15 cellular contexts compared by ENCODE assay signal in genomic region chr11:36238881-36239280, GRCh38. TPM values are rescaled to one million over a fixed set of nuclear protein-coding genes. Genes with fewer than 3 reads are reported as not detected.
DNase-seq lines count a peak whose midpoint lies in the region; ATAC-seq, FAIRE-seq and TF ChIP-seq lines count a peak whose summit lies in the region.
"Had no signal": no experiment of that assay in that cellular context is flagged by ENCODE, and none has a peak within 500 bp of the region (broad histone marks: within the 10 kb centered on the region; RNA-seq: fewer than 3 reads in every experiment).

No MANE protein-coding gene starts in this region.

- ATAC-seq in A549 (no peak), GM18498 (IDR thresholded peaks at IDR 0.05; ENCODE audit: unreplicated experiment) (no peak)
- ATAC-seq: GM12878, GM23338 had no signal

- TF ChIP-seq CTCF in A549 (IDR thresholded peaks at IDR 0.05) = no peak
- no peak for TF ChIP-seq CTCF in dorsolateral prefrontal cortex (IDR thresholded peaks at IDR 0.05 in 54 of 56, conservative IDR thresholded peaks at IDR 0.05 in 2 of 56; ENCODE audit: low read depth in 1 of 56, partially characterized antibody in 56 of 56)

- intact Hi-C loops in dorsolateral prefrontal cortex (cut with DNase I) = no loop called here

- FAIRE-seq in A549 (lab: Jason Lieb, UNC) = no peak
- FAIRE-seq: GM12878 had no signal

- no peaks in the 10 kb centered on the region for H3K4me1 ChIP-seq in A549

- H3K4me3 ChIP-seq in A549 = no peak overlapping the region
- no peak overlapping the region for H3K4me3 ChIP-seq in dorsolateral prefrontal cortex
- H3K4me3 ChIP-seq: GM12878, GM23338 had no signal

- CTCF ChIA-PET in A549 (lab: Yijun Ruan, JAX) = interaction anchor here (1.7 kb wide), 1 partner anchor 27 kb away, joined by 4 read pairs; no protein-coding TSS in a partner anchor

- H3K4me2 ChIP-seq in A549 = no peak overlapping the region
- H3K4me2 ChIP-seq: GM23338 had no signal

- POLR2A ChIA-PET in A549 (lab: Yijun Ruan, JAX) = no interaction called here

- no peaks in the 10 kb centered on the region for H3K27me3 ChIP-seq in dorsolateral prefrontal cortex
- H3K27me3 ChIP-seq in layer of hippocampus (ENCODE audit: control insufficient read depth, insufficient read depth, low read length) = no peaks in the 10 kb centered on the region

- no peak overlapping the region for H3K27ac ChIP-seq in A549
- H3K27ac ChIP-seq in dorsolateral prefrontal cortex = peak overlapping the region in 32 of 59 donors; percentile 2 to 84 (median 62)
- peak overlapping the region; percentile 24 for H3K27ac ChIP-seq in layer of hippocampus (ENCODE audit: low read depth, low read length)
- H3K27ac ChIP-seq: HL-60 had no signal

- TF ChIP-seq EP300 in A549 (IDR thresholded peaks at IDR 0.05) = no peak

- TF ChIP-seq RAD21 in A549 (conservative IDR thresholded peaks at IDR 0.05 in 1 of 2, IDR thresholded peaks at IDR 0.05 in 1 of 2) = no peak

- no peak for DNase-seq in A549 (ENCODE audit: low read depth in 1 of 2, low spot score in 1 of 2)
- DNase-seq in NCI-H446 treated with DMSO at 0.1 percent for 48 hours (lab: John Stamatoyannopoulos, UW) = peak; percentile 24
- no peak for DNase-seq in dorsolateral prefrontal cortex
- DNase-seq in GF-D8 (lab: John Stamatoyannopoulos, UW) = no peak
- no peak for DNase-seq in NCI-H774 (lab: John Stamatoyannopoulos, UW)
- DNase-seq: Calu3; CD4-positive, alpha-beta T cell; DMS 273 treated with DMSO at 0.1 percent for 48 hours; H7; IMR-90 had no signal

- 86% methylated on average over 1 of the region's 1 CpG for WGBS in A549 (ENCODE audit: missing lambda C conversion rate)

- no peak for TF ChIP-seq POLR2A in A549 (IDR thresholded peaks at IDR 0.05; ENCODE audit: low read length)

- no peaks in the 10 kb centered on the region for H3K9me3 ChIP-seq in A549

TF ChIP-seq in A549, 52 proteins besides CTCF, POLR2A, EP300 and RAD21:
- TF ChIP-seq MAFK (IDR thresholded peaks at IDR 0.05; ENCODE audit: partially characterized antibody) (peak; percentile 1), NPAS2 (CRISPR knock-in tag; IDR thresholded peaks at IDR 0.05; ENCODE audit: borderline replicate concordance) (no peak)

RNA-seq across cellular contexts. Expression of gene COMMD9, which starts 50.3 kb away (rescaled TPM):
- polyA plus RNA-seq in A549 (2011; rRNA removed) (37.3 and 44.3 TPM in 2 replicates), A549 (2017; fragmentation: RNase III; extraction: RNeasy Plus Mini Kit Qiagen cat#74134 plus additional on column Dnase treatment) (33.5 to 36.3 TPM (median 36.0 TPM) in 3 replicates)
- polyA plus RNA-seq in A549 (2012; cell fraction: cytosol; rRNA removed) = 54.1 and 66.7 TPM in 2 replicates
- polyA plus RNA-seq in A549 (2012; cell fraction: nucleus; rRNA removed) = 29.8 and 38.9 TPM in 2 replicates
- polyA minus RNA-seq in A549 (2011; rRNA and poly(A)+ RNA removed) = 35.9 and 52.2 TPM in 2 replicates
- total RNA-seq in dorsolateral prefrontal cortex = 100 to 1,000 TPM in 5 of 120 experiments, 10 to 100 TPM in 115; 43.1 to 107 (median 76.9) TPM

RNA-seq across cellular contexts. Expression of gene PRR5L, which starts 57.2 kb away (rescaled TPM):
- polyA plus RNA-seq in A549 (2011; rRNA removed) (6.9 and 9.3 TPM in 2 replicates), A549 (2017; fragmentation: RNase III; extraction: RNeasy Plus Mini Kit Qiagen cat#74134 plus additional on column Dnase treatment) (7.8 to 12.1 TPM (median 8.6 TPM) in 3 replicates)
- 5.0 and 5.4 TPM in 2 replicates for polyA plus RNA-seq in A549 (2012; cell fraction: cytosol; rRNA removed)
- 14.6 and 18.2 TPM in 2 replicates for polyA plus RNA-seq in A549 (2012; cell fraction: nucleus; rRNA removed)
- polyA minus RNA-seq in A549 (2011; rRNA and poly(A)+ RNA removed) = 9.9 and 10.5 TPM in 2 replicates
- total RNA-seq in dorsolateral prefrontal cortex = 10 to 100 TPM in 104 of 120 experiments, 1 to 10 TPM in 16; 4.3 to 59.2 (median 18.4) TPM

Comparison
In these comparisons a context has a peak if more than half of its experiments do, and no peak if none do; other contexts are left out.
1. H3K27ac ChIP-seq: peak in dorsolateral prefrontal cortex (32 of 59) and layer of hippocampus (single experiment); none in A549 (0 of 2).